ENCODE assay signal across 23 cellular contexts in the genomic region with DNA sequence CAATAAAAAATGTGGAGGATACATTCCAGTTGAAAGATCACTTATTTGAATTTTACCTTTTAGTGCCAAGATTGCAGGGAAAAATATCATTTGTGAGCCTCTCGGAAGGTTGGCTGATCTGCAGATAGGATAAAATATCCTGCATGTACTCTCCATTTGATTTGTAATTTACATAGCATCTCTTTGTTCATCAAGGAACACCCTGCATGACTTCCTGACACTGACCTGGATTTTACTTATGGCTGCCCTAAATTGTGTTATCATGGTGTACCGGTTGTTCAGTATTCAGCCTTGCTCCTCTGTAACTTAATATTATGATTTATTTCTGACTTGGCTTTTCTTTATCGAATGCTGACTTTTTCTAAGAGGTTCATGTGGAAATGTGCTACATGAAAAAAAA.
DNase-seq lines count a peak whose midpoint lies in the region; ATAC-seq, FAIRE-seq and TF ChIP-seq lines count a peak whose summit lies in the region.
"Had no signal": no experiment of that assay in that cellular context is flagged by ENCODE, and none has a peak within 500 bp of the region (broad histone marks: within the 10 kb centered on the region; RNA-seq: fewer than 3 reads in every experiment).

No MANE protein-coding gene starts in this region.

- H3K36me3 ChIP-seq in OCI-LY3 (replicated peaks; ENCODE audit: low read depth, low read length) (no peaks in the 10 kb centered on the region), astrocyte (ENCODE audit: insufficient read depth, low read length) (no peaks in the 10 kb centered on the region), Caco-2 (ENCODE audit: control insufficient read depth, insufficient read depth, low read length) (no peaks in the 10 kb centered on the region)
- H3K36me3 ChIP-seq: BLaER1 treated with 17β-estradiol and CSF1 and Interleukin-3, amounts not matched to agents 10 nM and 100 nM had no signal

- peak overlapping the region; percentile 48 for H3K27ac Mint-ChIP-seq in astrocyte (ENCODE audit: unreplicated experiment)
- no peak overlapping the region for H3K27ac Mint-ChIP-seq in Caco-2 (ENCODE audit: unreplicated experiment)
- H3K27ac Mint-ChIP-seq: B cell; CD4-positive, alpha-beta T cell; CD8-positive, alpha-beta T cell had no signal

- H3K9me3 ChIP-seq in OCI-LY3 (ENCODE audit: insufficient read depth, low read length) (no peaks in the 10 kb centered on the region), astrocyte (ENCODE audit: insufficient read depth, low read depth, low read length) (no peaks in the 10 kb centered on the region), Caco-2 (no peaks in the 10 kb centered on the region)
- H3K9me3 ChIP-seq: A549 had no signal

- POLR2A ChIA-PET in Caco-2 (lab: Charles Lee), result no interaction called here

- peaks cover 49% of the 10 kb centered on the region for H3K4me1 ChIP-seq in OCI-LY3 (ENCODE audit: low read length)
- peaks cover 11% of the 10 kb centered on the region for H3K4me1 ChIP-seq in astrocyte (ENCODE audit: insufficient read depth, low read length)
- H3K4me1 ChIP-seq in Caco-2, result no peaks in the 10 kb centered on the region

- H3K9me3 Mint-ChIP-seq in astrocyte (ENCODE audit: unreplicated experiment), result peaks cover 6% of the 10 kb centered on the region
- H3K9me3 Mint-ChIP-seq in Caco-2 (ENCODE audit: unreplicated experiment), result no peaks in the 10 kb centered on the region
- H3K9me3 Mint-ChIP-seq: CD4-positive, alpha-beta T cell; CD8-positive, alpha-beta T cell had no signal

- in situ Hi-C loops in G401 (cut with HindIII; ENCODE audit: low sequenced_read_pairs), result no loop called here

- no peak for FAIRE-seq in astrocyte (lab: Jason Lieb, UNC)
- FAIRE-seq: A549, G401.6, GM12891 had no signal

- H3K9ac ChIP-seq in OCI-LY3 (ENCODE audit: low read length), result no peak overlapping the region
- H3K9ac ChIP-seq in astrocyte (ENCODE audit: low read length), result no peak overlapping the region
- H3K9ac ChIP-seq: BLaER1 treated with 17β-estradiol and CSF1 and Interleukin-3, amounts not matched to agents 10 nM and 100 nM had no signal

- H2AFZ ChIP-seq in OCI-LY3 (ENCODE audit: low read depth, low read length) (no peak overlapping the region), astrocyte (ENCODE audit: low read depth, low read length) (no peak overlapping the region)

- H3K27ac ChIP-seq in OCI-LY3 (ENCODE audit: low read length), result peak overlapping the region; percentile 9; the same call in 1 of the 2 replicates
- no peak overlapping the region for H3K27ac ChIP-seq in astrocyte (ENCODE audit: low read depth, low read length)
- H3K27ac ChIP-seq: 22Rv1; A549; BLaER1 treated with 17β-estradiol and CSF1 and Interleukin-3, amounts not matched to agents 10 nM and 100 nM; C4-2B had no signal

- H3K27me3 ChIP-seq in OCI-LY3 (ENCODE audit: low read depth, low read length), result no peaks in the 10 kb centered on the region
- peaks cover 3% of the 10 kb centered on the region for H3K27me3 ChIP-seq in astrocyte (ENCODE audit: insufficient read depth, low read length)
- H3K27me3 ChIP-seq in Caco-2 (replicated peaks; ENCODE audit: control insufficient read depth, insufficient read depth, low read length), result no peaks in the 10 kb centered on the region
- H3K27me3 ChIP-seq: BLaER1 treated with 17β-estradiol and CSF1 and Interleukin-3, amounts not matched to agents 10 nM and 100 nM had no signal

- H4K20me1 ChIP-seq in OCI-LY3 (ENCODE audit: insufficient read depth, low read length) (no peaks in the 10 kb centered on the region), astrocyte (ENCODE audit: insufficient read depth, low read length) (no peaks in the 10 kb centered on the region)
- H4K20me1 ChIP-seq: BLaER1 treated with 17β-estradiol and CSF1 and Interleukin-3, amounts not matched to agents 10 nM and 100 nM had no signal

- DNase-seq in G401 (ENCODE audit: low spot score) (peak; percentile 65), astrocyte (ENCODE audit: low read depth) (no peak), GM19238 (ENCODE audit: insufficient read length, low spot score) (no peak), Caco-2 (no peak)
- DNase-seq: AML-193; CD4-positive, alpha-beta T cell; CD8-positive, alpha-beta T cell; DMS 273 treated with DMSO at 0.1 percent for 48 hours; DMS153; DMS53; DMS79; DND-41; EL; GF-D8 had no signal

- intact Hi-C loops in Caco-2 (cut with micrococcal nuclease; ENCODE audit: unreplicated experiment), result no loop called here

- CTCF ChIA-PET in Caco-2 (lab: Charles Lee), result no interaction called here

- H3K27me3 Mint-ChIP-seq in astrocyte (ENCODE audit: low read depth, unreplicated experiment) (no peaks in the 10 kb centered on the region), Caco-2 (ENCODE audit: insufficient read depth, unreplicated experiment) (no peaks in the 10 kb centered on the region)
- H3K27me3 Mint-ChIP-seq: B cell; CD4-positive, alpha-beta T cell had no signal

- no peak overlapping the region for H3K4me3 ChIP-seq in OCI-LY3 (ENCODE audit: low read length)
- H3K4me3 ChIP-seq in astrocyte (ENCODE audit: insufficient read depth, low read depth, low read length), result no peak overlapping the region
- H3K4me3 ChIP-seq in Caco-2 (ENCODE audit: low read depth, low read length), result no peak overlapping the region
- H3K4me3 ChIP-seq: A549; BLaER1 treated with 17β-estradiol and CSF1 and Interleukin-3, amounts not matched to agents 10 nM and 100 nM had no signal

- H3K4me3 Mint-ChIP-seq in astrocyte (ENCODE audit: unreplicated experiment), result no peak overlapping the region
- H3K4me3 Mint-ChIP-seq in Caco-2 (ENCODE audit: unreplicated experiment), result no peak overlapping the region
- H3K4me3 Mint-ChIP-seq: B cell; CD4-positive, alpha-beta T cell; CD8-positive, alpha-beta T cell had no signal

- H3K4me1 Mint-ChIP-seq in astrocyte (ENCODE audit: low read depth, unreplicated experiment) (peaks cover 32% of the 10 kb centered on the region), Caco-2 (ENCODE audit: low read depth, unreplicated experiment) (peaks cover 9% of the 10 kb centered on the region)
- H3K4me1 Mint-ChIP-seq: B cell had no signal

- H3K4me2 ChIP-seq in OCI-LY3 (ENCODE audit: low read length), result no peak overlapping the region; the same call in 1 of the 2 replicates
- no peak overlapping the region for H3K4me2 ChIP-seq in astrocyte (ENCODE audit: low read length)
- H3K4me2 ChIP-seq: A549; BLaER1 treated with 17β-estradiol and CSF1 and Interleukin-3, amounts not matched to agents 10 nM and 100 nM had no signal

- peaks cover 6% of the 10 kb centered on the region for H3K36me3 Mint-ChIP-seq in astrocyte (ENCODE audit: low read depth, unreplicated experiment)
- no peaks in the 10 kb centered on the region for H3K36me3 Mint-ChIP-seq in Caco-2 (ENCODE audit: insufficient read depth, unreplicated experiment)
- H3K36me3 Mint-ChIP-seq: CD8-positive, alpha-beta T cell had no signal

- H3K79me2 ChIP-seq in OCI-LY3 (ENCODE audit: low read length), result no peaks in the 10 kb centered on the region
- no peaks in the 10 kb centered on the region for H3K79me2 ChIP-seq in astrocyte (ENCODE audit: insufficient read depth, low read length)

- no TSS peak for BruUV-seq in Caco-2 (replicated peaks; lab: Mats Ljungman, UMichigan)

- ATAC-seq in SK-N-SH treated with all-trans-retinoic acid at 6 μM for 48 hours, result no peak
- ATAC-seq: A549; CD8-positive, alpha-beta T cell had no signal

- TF ChIP-seq CTCF in OCI-LY3 (IDR thresholded peaks at IDR 0.05; ENCODE audit: low read depth, low read length) (no peak), astrocyte (IDR thresholded peaks at IDR 0.05; ENCODE audit: insufficient read depth, low read depth, low read length) (no peak), Caco-2 (IDR thresholded peaks at IDR 0.05; ENCODE audit: insufficient read depth in 1 of 2, low read depth in 1 of 2, low read length in 1 of 2, severe bottlenecking in 1 of 2, unreplicated experiment in 1 of 2) (no peak)

TF ChIP-seq in SK-N-SH treated with all-trans-retinoic acid at 6 μM for 48 hours, 23 proteins besides CTCF, POLR2A, EP300 and RAD21:
- TF ChIP-seq ZNF70 (CRISPR knock-in tag; IDR thresholded peaks at IDR 0.05), result no peak
- TF ChIP-seq GLIS3 (CRISPR knock-in tag; IDR thresholded peaks at IDR 0.05), result no peak
- TF ChIP-seq, protein P1, sequence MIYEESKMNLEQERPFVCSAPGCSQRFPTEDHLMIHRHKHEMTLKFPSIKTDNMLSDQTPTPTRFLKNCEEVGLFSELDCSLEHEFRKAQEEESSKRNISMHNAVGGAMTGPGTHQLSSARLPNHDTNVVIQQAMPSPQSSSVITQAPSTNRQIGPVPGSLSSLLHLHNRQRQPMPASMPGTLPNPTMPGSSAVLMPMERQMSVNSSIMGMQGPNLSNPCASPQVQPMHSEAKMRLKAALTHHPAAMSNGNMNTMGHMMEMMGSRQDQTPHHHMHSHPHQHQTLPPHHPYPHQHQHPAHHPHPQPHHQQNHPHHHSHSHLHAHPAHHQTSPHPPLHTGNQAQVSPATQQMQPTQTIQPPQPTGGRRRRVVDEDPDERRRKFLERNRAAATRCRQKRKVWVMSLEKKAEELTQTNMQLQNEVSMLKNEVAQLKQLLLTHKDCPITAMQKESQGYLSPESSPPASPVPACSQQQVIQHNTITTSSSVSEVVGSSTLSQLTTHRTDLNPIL (CRISPR knock-in tag; IDR thresholded peaks at IDR 0.05; ENCODE audit: low read depth), result no peak
